Comparison of ENCODE assay signal across 7 cellular contexts in the genomic region with DNA sequence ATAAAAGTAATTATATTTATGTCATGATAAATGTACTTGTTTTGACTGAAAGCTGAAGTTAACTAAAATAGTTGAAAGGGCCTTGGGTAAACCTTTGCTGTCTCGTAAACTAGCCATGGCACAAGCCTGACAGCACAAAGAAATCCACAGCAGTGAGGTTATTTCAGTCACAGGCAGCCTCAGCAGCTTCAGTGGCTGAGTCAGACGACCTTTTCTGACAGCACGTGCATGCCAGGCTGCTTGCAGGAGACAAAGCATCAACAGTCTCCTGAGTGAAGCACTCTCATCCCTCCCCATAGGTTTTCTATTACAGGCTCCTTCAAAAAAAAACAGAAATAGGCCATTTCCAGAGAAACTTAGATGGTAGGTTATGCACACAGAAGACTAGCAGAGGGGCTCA. TPM values are rescaled to one million over a fixed set of nuclear protein-coding genes. Genes with fewer than 3 reads are reported as not detected.
A peak's percentile ranks its signal among the peaks of the same experiment; 100 is the strongest.
DNase-seq lines count a peak whose midpoint lies in the region; FAIRE-seq and TF ChIP-seq lines count a peak whose summit lies in the region.

No MANE protein-coding gene starts in this region.

- peaks cover 1% of the 10 kb centered on the region for H3K27me3 Mint-ChIP-seq in glutamatergic neuron (ENCODE audit: unreplicated experiment)

- H3K27me3 ChIP-seq in sigmoid colon: no peaks in the 10 kb centered on the region

- 29 to 51% methylated on average over 3 of the region's 3 CpGs for WGBS in sigmoid colon, 2 donors

- DNase-seq in HK-2 (ENCODE audit: unreplicated experiment) (peak; percentile 56), SW 1271 (lab: John Stamatoyannopoulos, UW) (peak; percentile 17 to 66), glutamatergic neuron (peak; percentile 33), sigmoid colon (peak; percentile 70), NCI-H187 treated with DMSO at 0.1 percent for 48 hours (lab: John Stamatoyannopoulos, UW) (no peak), OCI-LY7 (ENCODE audit: low spot score) (no peak), GM12892 (ENCODE audit: insufficient read length) (no peak)

- peak overlapping the region; percentile 17 for H3K27ac Mint-ChIP-seq in glutamatergic neuron (ENCODE audit: unreplicated experiment)

- POLR2A ChIA-PET in OCI-LY7 (lab: Charles Lee): no interaction called here

- no TSS peak for BruUV-seq in OCI-LY7 (replicated peaks; lab: Mats Ljungman, UMichigan)

- CTCF ChIA-PET in OCI-LY7 (lab: Charles Lee; ENCODE audit: unreplicated experiment): no interaction called here

- TF ChIP-seq POLR2A in sigmoid colon (IDR thresholded peaks at IDR 0.05) (no peak), GM12892 (IDR thresholded peaks at IDR 0.05; ENCODE audit: low read depth, low read length) (no peak)

- H3K36me3 Mint-ChIP-seq in glutamatergic neuron (ENCODE audit: unreplicated experiment): no peaks in the 10 kb centered on the region

- H4K20me1 ChIP-seq in OCI-LY7 (ENCODE audit: insufficient read depth, low read length): no peaks in the 10 kb centered on the region

- no peaks in the 10 kb centered on the region for H3K9me3 ChIP-seq in sigmoid colon
- no peaks in the 10 kb centered on the region for H3K9me3 ChIP-seq in OCI-LY7 (ENCODE audit: low read length)

- H3K36me3 ChIP-seq in sigmoid colon: peaks cover 0 to 39% (median 3%) of the 10 kb centered on the region in 4 donors
- H3K36me3 ChIP-seq in OCI-LY7 (ENCODE audit: insufficient read depth, low read length): peaks cover 80% of the 10 kb centered on the region

- TF ChIP-seq CTCF in glutamatergic neuron (IDR thresholded peaks at IDR 0.05; ENCODE audit: partially characterized antibody, unreplicated experiment): no peak
- TF ChIP-seq CTCF in sigmoid colon (IDR thresholded peaks at IDR 0.05): no peak
- no peak for TF ChIP-seq CTCF in OCI-LY7 (conservative IDR thresholded peaks at IDR 0.05; ENCODE audit: low read length)

- FAIRE-seq in GM12892 (lab: Jason Lieb, UNC): no peak

- no peaks in the 10 kb centered on the region for H3K79me2 ChIP-seq in OCI-LY7 (ENCODE audit: insufficient read depth, low read depth, low read length)

- intact Hi-C loops in sigmoid colon (cut with DNase I): no loop called here
- intact Hi-C loops in OCI-LY7 (cut with micrococcal nuclease; ENCODE audit: unreplicated experiment): loop anchor here (10.0 kb wide), 1 partner anchor 931 kb away; a partner anchor contains a TSS

- peaks cover 6% of the 10 kb centered on the region for H3K4me1 Mint-ChIP-seq in glutamatergic neuron (ENCODE audit: low read depth, unreplicated experiment)

- H2AFZ ChIP-seq in OCI-LY7 (ENCODE audit: low read length): no peak overlapping the region

- no peak overlapping the region for H3K4me3 Mint-ChIP-seq in glutamatergic neuron (ENCODE audit: unreplicated experiment)

- H3K27ac ChIP-seq in sigmoid colon (peak overlapping the region in 3 of 4 donors; percentile 15 to 75 (median 67)), OCI-LY7 (ENCODE audit: low read depth, low read length, poor library complexity, severe bottlenecking) (no peak overlapping the region)

- H3K9me2 ChIP-seq in OCI-LY7 (ENCODE audit: insufficient read depth, low read length): no peaks in the 10 kb centered on the region

- H3K4me3 ChIP-seq in sigmoid colon (no peak overlapping the region), OCI-LY7 (ENCODE audit: low read depth, low read length, poor library complexity, severe bottlenecking) (no peak overlapping the region)

- TF ChIP-seq EP300 in sigmoid colon (IDR thresholded peaks at IDR 0.05): peak in 1 of 4 donors; percentile 48

- no peaks in the 10 kb centered on the region for H3K9me3 Mint-ChIP-seq in glutamatergic neuron (ENCODE audit: unreplicated experiment)

- H3K4me2 ChIP-seq in OCI-LY7 (ENCODE audit: low read length): no peak overlapping the region

- peaks cover 0 to 33% (median 23%) of the 10 kb centered on the region in 4 donors for H3K4me1 ChIP-seq in sigmoid colon
- no peaks in the 10 kb centered on the region for H3K4me1 ChIP-seq in OCI-LY7 (ENCODE audit: insufficient read depth, low read length, poor library complexity, severe bottlenecking)

RNA-seq across cellular contexts. Expression of a gene that starts 34.6 kb away (rescaled TPM):
- total RNA-seq in glutamatergic neuron (ENCODE audit: unreplicated experiment) (24.7 TPM), sigmoid colon (10 to 100 TPM; 24.2 to 35.0 (median 33.2) TPM), OCI-LY7 (2022) (41.3 and 43.4 TPM in 2 replicates)
- polyA plus RNA-seq in sigmoid colon: 10 to 100 TPM in 2 of 3 donors, 1 to 10 TPM in 1; 6.6 to 26.1 (median 10.9) TPM
- 22.5 and 27.0 TPM in 2 replicates for total RNA-seq in OCI-LY7 (2014; rRNA removed; shearing (Covaris generic))
- 48.8 TPM for polyA plus RNA-seq in GM12892 (2012; ENCODE audit: missing spikeins)

Comparison
In these comparisons a context has a peak if more than half of its experiments do, and no peak if none do; other contexts are left out.
1. DNase-seq: peak in HK-2 (single experiment), SW 1271 (2 of 2), glutamatergic neuron (single experiment) and sigmoid colon (single experiment); none in NCI-H187 treated with DMSO at 0.1 percent for 48 hours (single experiment), OCI-LY7 (single experiment) and GM12892 (single experiment).